In the genomic region with DNA sequence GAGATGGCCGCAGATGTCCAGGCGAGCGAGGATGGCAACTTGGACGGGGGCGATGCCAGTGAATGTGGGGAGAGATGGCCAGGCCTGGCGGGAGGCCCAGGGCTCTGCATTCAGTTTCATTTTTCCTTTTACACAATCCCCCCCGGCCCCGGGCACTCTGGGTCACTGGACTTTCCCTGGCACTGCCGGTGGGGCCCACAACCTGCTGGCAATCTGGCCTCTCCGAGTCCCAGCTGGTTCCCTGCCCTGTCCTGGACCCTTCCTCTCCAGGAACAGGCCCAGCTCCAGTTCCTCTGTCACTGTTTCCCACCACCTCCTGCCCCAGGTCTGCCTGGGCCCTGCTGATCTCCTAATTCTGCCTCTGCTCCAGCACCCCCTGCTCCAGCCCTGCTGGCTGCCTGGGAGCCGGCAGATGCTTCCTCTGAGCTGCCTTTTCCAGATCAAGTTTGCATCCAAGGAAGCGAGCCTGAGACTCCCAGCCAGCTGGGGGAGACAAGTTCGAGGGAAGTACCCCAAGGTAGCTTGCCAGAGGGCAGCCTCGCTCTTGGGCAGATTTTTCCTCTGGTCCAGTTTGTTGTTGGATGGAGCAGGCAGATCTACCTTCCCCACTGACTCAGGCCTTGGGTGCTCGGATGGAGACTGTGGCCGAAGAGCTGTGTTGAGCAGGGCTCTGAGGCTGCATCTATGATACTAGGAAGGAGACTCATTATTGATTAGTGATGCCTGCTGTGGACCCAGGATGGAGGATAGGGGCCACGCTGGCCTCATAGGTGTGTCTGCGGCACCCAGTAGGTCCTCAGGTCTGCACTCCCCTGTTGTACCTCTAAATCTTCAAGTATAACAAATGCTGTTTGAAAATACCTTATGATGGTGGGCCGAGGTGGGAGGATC, we compare ENCODE assay signal across 1 cellular context.
TF ChIP-seq lines count a peak whose summit lies in the region.

No MANE protein-coding gene starts in this region.

TF ChIP-seq in HepG2, 621 proteins besides CTCF, POLR2A, EP300 and RAD21 (continued from another document and continues in another):
- TF ChIP-seq, protein P1, sequence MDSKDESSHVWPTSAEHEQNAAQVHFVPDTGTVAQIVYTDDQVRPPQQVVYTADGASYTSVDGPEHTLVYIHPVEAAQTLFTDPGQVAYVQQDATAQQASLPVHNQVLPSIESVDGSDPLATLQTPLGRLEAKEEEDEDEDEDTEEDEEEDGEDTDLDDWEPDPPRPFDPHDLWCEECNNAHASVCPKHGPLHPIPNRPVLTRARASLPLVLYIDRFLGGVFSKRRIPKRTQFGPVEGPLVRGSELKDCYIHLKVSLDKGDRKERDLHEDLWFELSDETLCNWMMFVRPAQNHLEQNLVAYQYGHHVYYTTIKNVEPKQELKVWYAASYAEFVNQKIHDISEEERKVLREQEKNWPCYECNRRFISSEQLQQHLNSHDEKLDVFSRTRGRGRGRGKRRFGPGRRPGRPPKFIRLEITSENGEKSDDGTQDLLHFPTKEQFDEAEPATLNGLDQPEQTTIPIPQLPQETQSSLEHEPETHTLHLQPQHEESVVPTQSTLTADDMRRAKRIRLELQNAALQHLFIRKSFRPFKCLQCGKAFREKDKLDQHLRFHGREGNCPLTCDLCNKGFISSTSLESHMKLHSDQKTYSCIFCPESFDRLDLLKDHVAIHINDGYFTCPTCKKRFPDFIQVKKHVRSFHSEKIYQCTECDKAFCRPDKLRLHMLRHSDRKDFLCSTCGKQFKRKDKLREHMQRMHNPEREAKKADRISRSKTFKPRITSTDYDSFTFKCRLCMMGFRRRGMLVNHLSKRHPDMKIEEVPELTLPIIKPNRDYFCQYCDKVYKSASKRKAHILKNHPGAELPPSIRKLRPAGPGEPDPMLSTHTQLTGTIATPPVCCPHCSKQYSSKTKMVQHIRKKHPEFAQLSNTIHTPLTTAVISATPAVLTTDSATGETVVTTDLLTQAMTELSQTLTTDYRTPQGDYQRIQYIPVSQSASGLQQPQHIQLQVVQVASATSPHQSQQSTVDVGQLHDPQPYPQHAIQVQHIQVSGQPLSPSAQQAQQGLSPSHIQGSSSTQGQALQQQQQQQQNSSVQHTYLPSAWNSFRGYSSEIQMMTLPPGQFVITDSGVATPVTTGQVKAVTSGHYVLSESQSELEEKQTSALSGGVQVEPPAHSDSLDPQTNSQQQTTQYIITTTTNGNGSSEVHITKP (CRISPR knock-in tag; IDR thresholded peaks at IDR 0.05; ENCODE audit: low read depth), result 0 out of 2 replicates have a peak, but pooled peaks have one; percentile 28
- TF ChIP-seq ZNF337 (CRISPR knock-in tag; IDR thresholded peaks at IDR 0.05; ENCODE audit: borderline replicate concordance, low read depth) (0 out of 2 replicates have a peak, but pooled peaks have one; percentile 11), ZNF292 (CRISPR knock-in tag; IDR thresholded peaks at IDR 0.05; ENCODE audit: borderline replicate concordance, low read depth) (peak; percentile 66), ATAD3A (CRISPR knock-in tag; IDR thresholded peaks at IDR 0.05) (0 out of 2 replicates have a peak, but pooled peaks have one; percentile 24), NR2F2 (IDR thresholded peaks at IDR 0.05; ENCODE audit: borderline replicate concordance, low read depth) (0 out of 2 replicates have a peak, but pooled peaks have one; percentile 11), ETV5 (CRISPR knock-in tag; IDR thresholded peaks at IDR 0.05; ENCODE audit: borderline replicate concordance) (0 out of 2 replicates have a peak, but pooled peaks have one; percentile 27), ATF7-NPFF (CRISPR knock-in tag; IDR thresholded peaks at IDR 0.05; ENCODE audit: low read depth) (peak; percentile 13; the same call in 1 of the 2 replicates), HNF1A (IDR thresholded peaks at IDR 0.05; ENCODE audit: low read depth) (no peak), HNF1A (CRISPR knock-in tag; IDR thresholded peaks at IDR 0.05; ENCODE audit: borderline replicate concordance) (peak; percentile 62; the same call in 1 of the 2 replicates), SALL1 (CRISPR knock-in tag; IDR thresholded peaks at IDR 0.05) (peak; percentile 33; the same call in 1 of the 2 replicates), SAP130 (CRISPR knock-in tag; IDR thresholded peaks at IDR 0.05; ENCODE audit: low read depth) (peak; percentile 32; the same call in 1 of the 2 replicates), ZGPAT (CRISPR knock-in tag; IDR thresholded peaks at IDR 0.05) (no peak; the same call in 1 of the 2 replicates), JUND (CRISPR knock-in tag; IDR thresholded peaks at IDR 0.05) (no peak), NFKBIZ (CRISPR knock-in tag; IDR thresholded peaks at IDR 0.05) (peak; percentile 57; the same call in 1 of the 2 replicates), JDP2 (CRISPR knock-in tag; IDR thresholded peaks at IDR 0.05; ENCODE audit: borderline replicate concordance) (no peak), ZSCAN25 (CRISPR knock-in tag; IDR thresholded peaks at IDR 0.05) (peak; percentile 49; the same call in 1 of the 2 replicates), FOXJ3 (CRISPR knock-in tag; IDR thresholded peaks at IDR 0.05; ENCODE audit: borderline replicate concordance) (no peak), MATR3 (CRISPR knock-in tag; IDR thresholded peaks at IDR 0.05) (no peak), HNRNPL (IDR thresholded peaks at IDR 0.05; ENCODE audit: low read depth, low read length) (peak; percentile 93), HIC2 (CRISPR knock-in tag; IDR thresholded peaks at IDR 0.05; ENCODE audit: low read depth) (peak; percentile 90), GLMP (CRISPR knock-in tag; IDR thresholded peaks at IDR 0.05; ENCODE audit: borderline replicate concordance) (no peak), ASH2L (IDR thresholded peaks at IDR 0.05; ENCODE audit: insufficient read length, low read depth, low read length) (peak; percentile 6), ZNF12 (CRISPR knock-in tag; IDR thresholded peaks at IDR 0.05) (0 out of 2 replicates have a peak, but pooled peaks have one; percentile 16), XRCC5 (optimal IDR thresholded peaks at IDR 0.05; ENCODE audit: low read length) (peak; percentile 18), NR2C2 (CRISPR knock-in tag; IDR thresholded peaks at IDR 0.05; ENCODE audit: borderline replicate concordance) (peak; percentile 45; the same call in 1 of the 2 replicates), ZNF598 (CRISPR knock-in tag; IDR thresholded peaks at IDR 0.05; ENCODE audit: borderline replicate concordance) (peak; percentile 70; the same call in 1 of the 2 replicates), KAT8 (CRISPR knock-in tag; IDR thresholded peaks at IDR 0.05) (peak; percentile 38; the same call in 1 of the 2 replicates), ZNF225 (CRISPR knock-in tag; IDR thresholded peaks at IDR 0.05) (peak; percentile 16; the same call in 1 of the 2 replicates), ATF7 (IDR thresholded peaks at IDR 0.05) (no peak), ATF7 (CRISPR knock-in tag; IDR thresholded peaks at IDR 0.05) (no peak), TFDP2 (CRISPR knock-in tag; IDR thresholded peaks at IDR 0.05) (no peak)
- TF ChIP-seq, protein P2, sequence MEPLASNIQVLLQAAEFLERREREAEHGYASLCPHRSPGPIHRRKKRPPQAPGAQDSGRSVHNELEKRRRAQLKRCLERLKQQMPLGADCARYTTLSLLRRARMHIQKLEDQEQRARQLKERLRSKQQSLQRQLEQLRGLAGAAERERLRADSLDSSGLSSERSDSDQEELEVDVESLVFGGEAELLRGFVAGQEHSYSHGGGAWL (CRISPR knock-in tag; IDR thresholded peaks at IDR 0.05), result 0 out of 2 replicates have a peak, but pooled peaks have one; percentile 15
- TF ChIP-seq, protein P3, sequence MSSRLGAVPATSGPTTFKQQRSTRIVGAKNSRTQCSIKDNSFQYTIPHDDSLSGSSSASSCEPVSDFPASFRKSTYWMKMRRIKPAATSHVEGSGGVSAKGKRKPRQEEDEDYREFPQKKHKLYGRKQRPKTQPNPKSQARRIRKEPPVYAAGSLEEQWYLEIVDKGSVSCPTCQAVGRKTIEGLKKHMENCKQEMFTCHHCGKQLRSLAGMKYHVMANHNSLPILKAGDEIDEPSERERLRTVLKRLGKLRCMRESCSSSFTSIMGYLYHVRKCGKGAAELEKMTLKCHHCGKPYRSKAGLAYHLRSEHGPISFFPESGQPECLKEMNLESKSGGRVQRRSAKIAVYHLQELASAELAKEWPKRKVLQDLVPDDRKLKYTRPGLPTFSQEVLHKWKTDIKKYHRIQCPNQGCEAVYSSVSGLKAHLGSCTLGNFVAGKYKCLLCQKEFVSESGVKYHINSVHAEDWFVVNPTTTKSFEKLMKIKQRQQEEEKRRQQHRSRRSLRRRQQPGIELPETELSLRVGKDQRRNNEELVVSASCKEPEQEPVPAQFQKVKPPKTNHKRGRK (CRISPR knock-in tag; IDR thresholded peaks at IDR 0.05), result no peak
- TF ChIP-seq, protein P4, sequence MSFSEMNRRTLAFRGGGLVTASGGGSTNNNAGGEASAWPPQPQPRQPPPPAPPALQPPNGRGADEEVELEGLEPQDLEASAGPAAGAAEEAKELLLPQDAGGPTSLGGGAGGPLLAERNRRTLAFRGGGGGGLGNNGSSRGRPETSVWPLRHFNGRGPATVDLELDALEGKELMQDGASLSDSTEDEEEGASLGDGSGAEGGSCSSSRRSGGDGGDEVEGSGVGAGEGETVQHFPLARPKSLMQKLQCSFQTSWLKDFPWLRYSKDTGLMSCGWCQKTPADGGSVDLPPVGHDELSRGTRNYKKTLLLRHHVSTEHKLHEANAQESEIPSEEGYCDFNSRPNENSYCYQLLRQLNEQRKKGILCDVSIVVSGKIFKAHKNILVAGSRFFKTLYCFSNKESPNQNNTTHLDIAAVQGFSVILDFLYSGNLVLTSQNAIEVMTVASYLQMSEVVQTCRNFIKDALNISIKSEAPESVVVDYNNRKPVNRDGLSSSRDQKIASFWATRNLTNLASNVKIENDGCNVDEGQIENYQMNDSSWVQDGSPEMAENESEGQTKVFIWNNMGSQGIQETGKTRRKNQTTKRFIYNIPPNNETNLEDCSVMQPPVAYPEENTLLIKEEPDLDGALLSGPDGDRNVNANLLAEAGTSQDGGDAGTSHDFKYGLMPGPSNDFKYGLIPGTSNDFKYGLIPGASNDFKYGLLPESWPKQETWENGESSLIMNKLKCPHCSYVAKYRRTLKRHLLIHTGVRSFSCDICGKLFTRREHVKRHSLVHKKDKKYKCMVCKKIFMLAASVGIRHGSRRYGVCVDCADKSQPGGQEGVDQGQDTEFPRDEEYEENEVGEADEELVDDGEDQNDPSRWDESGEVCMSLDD (CRISPR knock-in tag; IDR thresholded peaks at IDR 0.05; ENCODE audit: borderline replicate concordance), result no peak
